In genomic region chr1:22290157-22290556, GRCh38 we compare ENCODE assay signal across 15 cellular contexts.
"Had no signal": no experiment of that assay in that cellular context is flagged by ENCODE, and none has a peak within 500 bp of the region (broad histone marks: within the 10 kb centered on the region; RNA-seq: fewer than 3 reads in every experiment).

No MANE protein-coding gene starts in this region.

- ATAC-seq: foreskin keratinocyte; left lobe of liver; mucosa of descending colon; naive thymus-derived CD8-positive, alpha-beta T cell; stimulated activated effector memory CD8-positive, alpha-beta T cell treated with anti-CD3 and anti-CD28 coated beads, Interleukin-12 subunit alpha, Interleukin-12 subunit beta, amount 100 ng/mL, for 72 hours; stimulated activated naive CD8-positive, alpha-beta T cell treated with anti-CD3 and anti-CD28 coated beads, Interleukin-15, Interleukin-2, amounts not matched to agents 100 U/mL and 50 U/mL, for 24 hours had no signal

- H3K27me3 ChIP-seq: colonic mucosa, right atrium auricular region had no signal

- H3K9me3 ChIP-seq: colonic mucosa, mucosa of descending colon, tibial artery had no signal

- H3K27ac ChIP-seq: colonic mucosa, foreskin keratinocyte, right atrium auricular region, tibial artery had no signal

- FAIRE-seq: endothelial cell of umbilical vein had no signal

- H3K36me3 ChIP-seq: colonic mucosa, right atrium auricular region, tibial artery had no signal

- H3K4me3 ChIP-seq: colonic mucosa, mucosa of descending colon, right atrium auricular region, tibial artery had no signal

- DNase-seq: colonic mucosa; effector CD4-positive, alpha-beta T cell; erythroblast; foreskin keratinocyte; mammary epithelial cell; mucosa of descending colon; stimulated activated CD4-positive, alpha-beta T cell treated with anti-CD3 and anti-CD28 coated beads, Interleukin-4, amount 100 ng/mL, for 1 hour; stimulated activated CD8-positive, alpha-beta memory T cell treated with anti-CD3 and anti-CD28 coated beads, Interleukin-4, amount 100 ng/mL, for 48 hours; stimulated activated naive CD8-positive, alpha-beta T cell treated with anti-CD3 and anti-CD28 coated beads, Interleukin-15, Interleukin-2, amounts not matched to agents 100 U/mL and 50 U/mL, for 24 hours had no signal

- H3K4me1 ChIP-seq: colonic mucosa, foreskin keratinocyte, right atrium auricular region, tibial artery had no signal
